ENCODE assay signal across 7 cellular contexts in genomic region chr11:49952091-49952490, GRCh38.
"Had no signal": no experiment of that assay in that cellular context is flagged by ENCODE, and none has a peak within 500 bp of the region (broad histone marks: within the 10 kb centered on the region; RNA-seq: fewer than 3 reads in every experiment).

Gene OR4C13, plus strand, starts transcription at chr11:49952391. Its CDS starts 32 bp downstream, at chr11:49952423.

- ATAC-seq: activated naive CD4-positive, alpha-beta T cell treated with anti-CD3 and anti-CD28 coated beads, Interleukin-2, amount 50 U/mL, for 72 hours; activated naive CD8-positive, alpha-beta T cell treated with anti-CD3 and anti-CD28 coated beads, Interleukin-2, amount 50 U/mL, for 24 hours; activated T-cell treated with anti-CD3 and anti-CD28 coated beads, Interleukin-2, amount 50 U/mL, for 4 hours; activated T-cell treated with anti-CD3 and anti-CD28 coated beads, Interleukin-2, amount 50 U/mL, for 72 hours; activated T-helper 17 cell treated with anti-CD3 and anti-CD28 coated beads, Interleukin-2, amount 50 U/mL, for 72 hours; body of pancreas had no signal

- FAIRE-seq: astrocyte had no signal
